8 cellular contexts compared by ENCODE assay signal in genomic region chr11:59810911-59811259, GRCh38. TPM values are rescaled to one million over a fixed set of nuclear protein-coding genes. Genes with fewer than 3 reads are reported as not detected.
DNase-seq lines count a peak whose midpoint lies in the region; ATAC-seq, FAIRE-seq and TF ChIP-seq lines count a peak whose summit lies in the region.

No MANE protein-coding gene starts in this region.

- POLR2A ChIA-PET in activated CD8-positive, alpha-beta T cell treated with anti-CD3 and anti-CD28 coated beads, Interleukin-2, amount 10 ng/mL, durations not matched to agents 7 days and 5 days (lab: Charles Lee) = interaction anchor here (1.1 to 1.4 kb wide), 2 partner anchors 44 to 142 kb away, joined by 3 to 6 read pairs; partner anchors contain the start of gene PATL1

- no peak for TF ChIP-seq CTCF in keratinocyte (optimal IDR thresholded peaks at IDR 0.05 in 1 of 3, IDR thresholded peaks at IDR 0.05 in 1 of 3, conservative IDR thresholded peaks at IDR 0.05 in 1 of 3; ENCODE audit: extremely low read depth in 1 of 3, insufficient read depth in 2 of 3, low read length in 3 of 3)

- peak overlapping the region; percentile 92 for H3K4me3 Mint-ChIP-seq in activated CD4-positive, alpha-beta T cell treated with anti-CD3 and anti-CD28 coated beads, Interleukin-2, amount 10 ng/mL, durations not matched to agents 24 days and 14 days
- H3K4me3 Mint-ChIP-seq in activated CD8-positive, alpha-beta T cell treated with anti-CD3 and anti-CD28 coated beads, Interleukin-2, amount 10 ng/mL, durations not matched to agents 7 days and 5 days = peak overlapping the region; percentile 93

- peaks cover 14% of the 10 kb centered on the region for H3K4me1 ChIP-seq in keratinocyte (ENCODE audit: control insufficient read depth, extremely low read depth, insufficient read depth, low read length)

- peaks cover 12% of the 10 kb centered on the region for H3K79me2 ChIP-seq in keratinocyte (ENCODE audit: control insufficient read depth, insufficient read depth, low read length)

- H3K9ac ChIP-seq in keratinocyte (ENCODE audit: control insufficient read depth, extremely low read depth, insufficient read depth, low read length) = peak overlapping the region; percentile 92

- ATAC-seq in activated CD8-positive, alpha-beta T cell treated with anti-CD3 and anti-CD28 coated beads, Interleukin-2, amount 10 ng/mL, durations not matched to agents 7 days and 5 days = no peak
- no peak for ATAC-seq in HG03460 (IDR thresholded peaks at IDR 0.05; ENCODE audit: unreplicated experiment)

- H4K20me1 ChIP-seq in keratinocyte (ENCODE audit: control insufficient read depth, extremely low read depth, insufficient read depth, low read length) = no peaks in the 10 kb centered on the region

- CTCF ChIA-PET in activated CD8-positive, alpha-beta T cell treated with anti-CD3 and anti-CD28 coated beads, Interleukin-2, amount 10 ng/mL, durations not matched to agents 7 days and 5 days (lab: Charles Lee) = interaction anchor here (0.7 to 4.4 kb wide), 9 partner anchors 10 to 196 kb away, joined by 3 to 55 read pairs (median 3); partner anchors contain the start of genes PATL1 and STX3

- no peaks in the 10 kb centered on the region for H3K27me3 Mint-ChIP-seq in activated CD4-positive, alpha-beta T cell treated with anti-CD3 and anti-CD28 coated beads, Interleukin-2, amount 10 ng/mL, durations not matched to agents 24 days and 14 days
- H3K27me3 Mint-ChIP-seq in activated CD8-positive, alpha-beta T cell treated with anti-CD3 and anti-CD28 coated beads, Interleukin-2, amount 10 ng/mL, durations not matched to agents 7 days and 5 days (ENCODE audit: low read depth) = no peaks in the 10 kb centered on the region

- intact Hi-C loops in activated CD4-positive, alpha-beta T cell treated with anti-CD3 and anti-CD28 coated beads, Interleukin-2, amount 10 ng/mL, durations not matched to agents 24 days and 14 days (cut with micrococcal nuclease) = loop anchor here (1.0 to 5.0 kb wide), 5 partner anchors 46 to 259 kb away; partner anchors contain the start of genes PATL1 and STX3

- peaks cover 18% of the 10 kb centered on the region for H3K36me3 Mint-ChIP-seq in activated CD4-positive, alpha-beta T cell treated with anti-CD3 and anti-CD28 coated beads, Interleukin-2, amount 10 ng/mL, durations not matched to agents 24 days and 14 days (ENCODE audit: low read depth)
- peaks cover 35% of the 10 kb centered on the region for H3K36me3 Mint-ChIP-seq in activated CD8-positive, alpha-beta T cell treated with anti-CD3 and anti-CD28 coated beads, Interleukin-2, amount 10 ng/mL, durations not matched to agents 7 days and 5 days (ENCODE audit: low read depth)

- peaks cover 10 to 22% of the 10 kb centered on the region in 2 experiments for H3K36me3 ChIP-seq in keratinocyte (ENCODE audit: control insufficient read depth in 2 of 2, extremely low read depth in 1 of 2, insufficient read depth in 2 of 2, low read length in 2 of 2)

- H3K27ac Mint-ChIP-seq in activated CD4-positive, alpha-beta T cell treated with anti-CD3 and anti-CD28 coated beads, Interleukin-2, amount 10 ng/mL, durations not matched to agents 24 days and 14 days = peak overlapping the region; percentile 91
- H3K27ac Mint-ChIP-seq in activated CD8-positive, alpha-beta T cell treated with anti-CD3 and anti-CD28 coated beads, Interleukin-2, amount 10 ng/mL, durations not matched to agents 7 days and 5 days = peak overlapping the region; percentile 94

- dilution Hi-C loops in keratinocyte (cut with MboI; ENCODE audit: extremely low pct_ligation_motif_present, low sequenced_read_pairs) = no loop called here

- no peak for DNase-seq in activated CD4-positive, alpha-beta T cell treated with anti-CD3 and anti-CD28 coated beads, Interleukin-2, amount 10 ng/mL, durations not matched to agents 24 days and 14 days
- no peak for DNase-seq in activated CD4-positive, alpha-beta T cell treated with anti-CD3 and anti-CD28 coated beads for 48 hours
- no peak for DNase-seq in activated CD8-positive, alpha-beta T cell treated with anti-CD3 and anti-CD28 coated beads, Interleukin-2, amount 10 ng/mL, durations not matched to agents 7 days and 5 days
- no peak for DNase-seq in keratinocyte (ENCODE audit: low read depth, low spot score)
- no peak for DNase-seq in A172 (ENCODE audit: low spot score)
- DNase-seq in cortex of kidney (lab: John Stamatoyannopoulos, UW) = no peak

- peak overlapping the region; percentile 80 for H3K4me2 ChIP-seq in keratinocyte (ENCODE audit: control insufficient read depth, extremely low read depth, insufficient read depth, low read depth, low read length)

- H3K9me3 Mint-ChIP-seq in activated CD4-positive, alpha-beta T cell treated with anti-CD3 and anti-CD28 coated beads, Interleukin-2, amount 10 ng/mL, durations not matched to agents 24 days and 14 days = peaks cover 6% of the 10 kb centered on the region
- no peaks in the 10 kb centered on the region for H3K9me3 Mint-ChIP-seq in activated CD8-positive, alpha-beta T cell treated with anti-CD3 and anti-CD28 coated beads, Interleukin-2, amount 10 ng/mL, durations not matched to agents 7 days and 5 days (ENCODE audit: insufficient read depth)

- H3K4me3 ChIP-seq in keratinocyte (ENCODE audit: control insufficient read depth in 2 of 3, extremely low read depth in 1 of 3, insufficient read depth in 2 of 3, low read depth in 1 of 3, low read length in 3 of 3) = peak overlapping the region; percentile 43 to 96 (median 94)

- FAIRE-seq in keratinocyte (lab: Jason Lieb, UNC) = no peak

- H3K9me3 ChIP-seq in keratinocyte (ENCODE audit: control insufficient read depth, low read depth, low read length) = no peaks in the 10 kb centered on the region

- no peaks in the 10 kb centered on the region for H3K9me1 ChIP-seq in keratinocyte (ENCODE audit: control insufficient read depth, extremely low read depth, insufficient read depth, low read length)

- peak overlapping the region; percentile 5 for H2AFZ ChIP-seq in keratinocyte (ENCODE audit: control insufficient read depth, low read length)

- H3K4me1 Mint-ChIP-seq in activated CD4-positive, alpha-beta T cell treated with anti-CD3 and anti-CD28 coated beads, Interleukin-2, amount 10 ng/mL, durations not matched to agents 24 days and 14 days = peaks cover 22% of the 10 kb centered on the region
- peaks cover 52% of the 10 kb centered on the region for H3K4me1 Mint-ChIP-seq in activated CD8-positive, alpha-beta T cell treated with anti-CD3 and anti-CD28 coated beads, Interleukin-2, amount 10 ng/mL, durations not matched to agents 7 days and 5 days (ENCODE audit: low read depth)

- H3K27ac ChIP-seq in keratinocyte (ENCODE audit: control insufficient read depth, insufficient read depth, low read length) (peak overlapping the region; percentile 85), temporal lobe (ENCODE audit: low read depth, low read length) (peak overlapping the region; percentile 36)

- H3K27me3 ChIP-seq in keratinocyte (ENCODE audit: control insufficient read depth, extremely low read depth, insufficient read depth, low read length) = no peaks in the 10 kb centered on the region

RNA-seq across cellular contexts. Expression of gene MRPL16, which starts 0.3 kb away (rescaled TPM):
- 96.8 and 97.4 TPM in 2 replicates for total RNA-seq in activated CD4-positive, alpha-beta T cell treated with anti-CD3 and anti-CD28 coated beads, Interleukin-2, amount 10 ng/mL, durations not matched to agents 24 days and 14 days
- 10 to 100 TPM; 85.7 to 86.0 TPM for total RNA-seq in activated CD8-positive, alpha-beta T cell treated with anti-CD3 and anti-CD28 coated beads, Interleukin-2, amount 10 ng/mL, durations not matched to agents 7 days and 5 days
- 32.4 to 85.5 TPM (median 72.1 TPM) in 3 replicates for polyA plus RNA-seq in keratinocyte
- polyA plus RNA-seq in keratinocyte (2011; ENCODE audit: low read depth) = 17.5 TPM
- polyA plus RNA-seq in keratinocyte (2011; cell fraction: cytosol; rRNA removed) = 77.8 and 78.6 TPM in 2 replicates
- 62.9 and 65.1 TPM in 2 replicates for polyA plus RNA-seq in keratinocyte (2011; cell fraction: nucleus; rRNA removed)
- 20.2 and 55.7 TPM in 2 replicates for polyA plus RNA-seq in keratinocyte (2012; ENCODE audit: low replicate concordance)
- 10.5 to 26.3 TPM (median 17.7 TPM) in 3 replicates for polyA minus RNA-seq in keratinocyte
- polyA minus RNA-seq in keratinocyte (2011; cell fraction: cytosol; rRNA and poly(A)+ RNA removed) = 24.9 TPM
- polyA minus RNA-seq in keratinocyte (2011; cell fraction: nucleus; rRNA and poly(A)+ RNA removed) = 8.4 and 9.9 TPM in 2 replicates
- total RNA-seq in temporal lobe = 20.7 TPM
- 58.4 and 66.5 TPM in 2 replicates for total RNA-seq in A172 (2014; rRNA removed; shearing (Covaris generic))

RNA-seq across cellular contexts. Expression of gene CBLIF, which starts 34.4 kb away (rescaled TPM):
- not detected in 2 replicates for total RNA-seq in activated CD4-positive, alpha-beta T cell treated with anti-CD3 and anti-CD28 coated beads, Interleukin-2, amount 10 ng/mL, durations not matched to agents 24 days and 14 days
- not detected for total RNA-seq in activated CD8-positive, alpha-beta T cell treated with anti-CD3 and anti-CD28 coated beads, Interleukin-2, amount 10 ng/mL, durations not matched to agents 7 days and 5 days
- polyA plus RNA-seq in keratinocyte = not detected in 3 replicates
- not detected for polyA plus RNA-seq in keratinocyte (2011; ENCODE audit: low read depth)
- polyA plus RNA-seq in keratinocyte (2011; cell fraction: cytosol; rRNA removed) = not detected in 2 replicates
- not detected in 2 replicates for polyA plus RNA-seq in keratinocyte (2011; cell fraction: nucleus; rRNA removed)
- polyA plus RNA-seq in keratinocyte (2012; ENCODE audit: low replicate concordance) = not detected in 2 replicates
- not detected in 3 replicates for polyA minus RNA-seq in keratinocyte
- polyA minus RNA-seq in keratinocyte (2011; cell fraction: cytosol; rRNA and poly(A)+ RNA removed) = not detected
- polyA minus RNA-seq in keratinocyte (2011; cell fraction: nucleus; rRNA and poly(A)+ RNA removed) = not detected in 2 replicates
- total RNA-seq in temporal lobe = not detected
- not detected in 2 replicates for total RNA-seq in A172 (2014; rRNA removed; shearing (Covaris generic))

RNA-seq across cellular contexts. Expression of gene TCN1, which starts 55.4 kb away (rescaled TPM):
- not detected in 2 replicates for total RNA-seq in activated CD4-positive, alpha-beta T cell treated with anti-CD3 and anti-CD28 coated beads, Interleukin-2, amount 10 ng/mL, durations not matched to agents 24 days and 14 days
- not detected for total RNA-seq in activated CD8-positive, alpha-beta T cell treated with anti-CD3 and anti-CD28 coated beads, Interleukin-2, amount 10 ng/mL, durations not matched to agents 7 days and 5 days
- polyA plus RNA-seq in keratinocyte = 3.7 to 6.9 TPM (median 3.9 TPM) in 3 replicates
- 7.0 TPM for polyA plus RNA-seq in keratinocyte (2011; ENCODE audit: low read depth)
- 2.4 and 4.2 TPM in 2 replicates for polyA plus RNA-seq in keratinocyte (2011; cell fraction: cytosol; rRNA removed)
- polyA plus RNA-seq in keratinocyte (2011; cell fraction: nucleus; rRNA removed) = 8.6 and 12.3 TPM in 2 replicates
- 2.2 and 3.2 TPM in 2 replicates for polyA plus RNA-seq in keratinocyte (2012; ENCODE audit: low replicate concordance)
- 1.2 to 6.1 TPM (median 1.2 TPM) in 3 replicates for polyA minus RNA-seq in keratinocyte
- polyA minus RNA-seq in keratinocyte (2011; cell fraction: cytosol; rRNA and poly(A)+ RNA removed) = 5.6 TPM
- 4.5 and 7.6 TPM in 2 replicates for polyA minus RNA-seq in keratinocyte (2011; cell fraction: nucleus; rRNA and poly(A)+ RNA removed)
- not detected for total RNA-seq in temporal lobe
- 0.12 TPM in 1 of 2 replicates, not detected in the other for total RNA-seq in A172 (2014; rRNA removed; shearing (Covaris generic))

RNA-seq across cellular contexts. Expression of gene STX3, which starts 55.7 kb away (rescaled TPM):
- 19.2 and 20.1 TPM in 2 replicates for total RNA-seq in activated CD4-positive, alpha-beta T cell treated with anti-CD3 and anti-CD28 coated beads, Interleukin-2, amount 10 ng/mL, durations not matched to agents 24 days and 14 days
- 100 to 1,000 TPM; 101 to 105 TPM for total RNA-seq in activated CD8-positive, alpha-beta T cell treated with anti-CD3 and anti-CD28 coated beads, Interleukin-2, amount 10 ng/mL, durations not matched to agents 7 days and 5 days
- polyA plus RNA-seq in keratinocyte = 41.1 to 48.0 TPM (median 42.5 TPM) in 3 replicates
- polyA plus RNA-seq in keratinocyte (2011; ENCODE audit: low read depth) = 219 TPM
- polyA plus RNA-seq in keratinocyte (2011; cell fraction: cytosol; rRNA removed) = 39.9 and 56.1 TPM in 2 replicates
- polyA plus RNA-seq in keratinocyte (2011; cell fraction: nucleus; rRNA removed) = 41.3 and 52.1 TPM in 2 replicates
- 29.6 and 54.4 TPM in 2 replicates for polyA plus RNA-seq in keratinocyte (2012; ENCODE audit: low replicate concordance)
- 12.3 to 36.2 TPM (median 26.5 TPM) in 3 replicates for polyA minus RNA-seq in keratinocyte
- 25.7 TPM for polyA minus RNA-seq in keratinocyte (2011; cell fraction: cytosol; rRNA and poly(A)+ RNA removed)
- 23.3 and 40.3 TPM in 2 replicates for polyA minus RNA-seq in keratinocyte (2011; cell fraction: nucleus; rRNA and poly(A)+ RNA removed)
- total RNA-seq in temporal lobe = 21.6 TPM
- total RNA-seq in A172 (2014; rRNA removed; shearing (Covaris generic)) = 53.2 and 70.0 TPM in 2 replicates
